Comparison of ENCODE assay signal across 1 cellular context in the genomic region with DNA sequence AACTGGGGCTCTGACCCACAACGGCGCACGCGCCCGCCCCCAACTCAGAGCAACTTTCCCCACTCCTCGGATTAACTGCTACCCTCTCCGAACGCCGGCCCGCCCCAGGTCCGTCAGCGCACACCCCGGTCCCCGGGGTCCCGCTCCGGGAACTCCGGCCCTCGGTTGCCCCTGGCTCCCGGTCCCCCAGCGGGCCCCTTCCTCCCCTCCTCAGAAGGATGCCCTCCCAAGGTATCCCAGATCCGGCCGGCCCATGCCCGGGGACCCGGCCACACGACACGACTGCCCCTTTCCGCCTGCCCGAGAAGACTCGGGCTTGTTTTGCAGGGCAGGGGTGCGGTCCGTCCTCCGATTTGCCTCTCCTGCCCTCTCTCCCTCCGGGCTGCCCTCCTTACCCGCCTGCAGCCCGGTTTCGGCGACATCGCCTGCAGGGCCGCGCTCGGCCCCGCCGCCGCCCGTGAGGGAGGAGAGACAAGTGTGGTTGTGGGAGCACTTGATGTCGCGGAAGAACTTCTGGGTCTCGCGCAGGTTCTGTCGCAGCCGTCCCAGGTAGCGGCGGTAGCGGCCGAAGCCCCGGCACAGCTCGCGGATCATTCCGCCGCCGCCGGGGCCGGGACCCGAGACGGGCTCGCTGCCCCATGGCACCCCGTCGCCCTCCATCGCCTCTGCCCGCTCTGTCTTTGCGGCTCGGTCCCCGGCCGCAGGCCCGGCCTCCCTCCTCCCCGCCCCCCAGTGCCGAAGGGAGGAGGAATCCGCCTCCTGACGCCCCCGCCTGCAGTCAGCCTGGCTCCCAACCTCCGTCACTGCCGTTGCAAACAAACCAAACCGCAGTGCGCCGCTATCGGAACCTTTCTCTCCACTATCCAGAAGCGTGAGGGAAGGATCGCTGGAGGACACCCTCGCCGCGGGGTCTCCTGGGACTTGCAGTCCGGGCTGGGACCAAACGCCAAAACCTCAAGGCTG.
TF ChIP-seq lines count a peak whose summit lies in the region.

A gene with protein sequence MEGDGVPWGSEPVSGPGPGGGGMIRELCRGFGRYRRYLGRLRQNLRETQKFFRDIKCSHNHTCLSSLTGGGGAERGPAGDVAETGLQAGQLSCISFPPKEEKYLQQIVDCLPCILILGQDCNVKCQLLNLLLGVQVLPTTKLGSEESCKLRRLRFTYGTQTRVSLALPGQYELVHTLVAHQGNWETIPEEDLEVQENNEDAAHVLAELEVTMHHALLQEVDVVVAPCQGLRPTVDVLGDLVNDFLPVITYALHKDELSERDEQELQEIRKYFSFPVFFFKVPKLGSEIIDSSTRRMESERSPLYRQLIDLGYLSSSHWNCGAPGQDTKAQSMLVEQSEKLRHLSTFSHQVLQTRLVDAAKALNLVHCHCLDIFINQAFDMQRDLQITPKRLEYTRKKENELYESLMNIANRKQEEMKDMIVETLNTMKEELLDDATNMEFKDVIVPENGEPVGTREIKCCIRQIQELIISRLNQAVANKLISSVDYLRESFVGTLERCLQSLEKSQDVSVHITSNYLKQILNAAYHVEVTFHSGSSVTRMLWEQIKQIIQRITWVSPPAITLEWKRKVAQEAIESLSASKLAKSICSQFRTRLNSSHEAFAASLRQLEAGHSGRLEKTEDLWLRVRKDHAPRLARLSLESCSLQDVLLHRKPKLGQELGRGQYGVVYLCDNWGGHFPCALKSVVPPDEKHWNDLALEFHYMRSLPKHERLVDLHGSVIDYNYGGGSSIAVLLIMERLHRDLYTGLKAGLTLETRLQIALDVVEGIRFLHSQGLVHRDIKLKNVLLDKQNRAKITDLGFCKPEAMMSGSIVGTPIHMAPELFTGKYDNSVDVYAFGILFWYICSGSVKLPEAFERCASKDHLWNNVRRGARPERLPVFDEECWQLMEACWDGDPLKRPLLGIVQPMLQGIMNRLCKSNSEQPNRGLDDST (minus strand): TSS at position 827 of the 963 bp plus-strand sequence. CDS start 167 bp downstream, at position 660.

TF ChIP-seq in GM12878, 131 proteins besides CTCF, POLR2A, EP300 and RAD21 (continued from another document and continues in another):
- TF ChIP-seq, protein P1, sequence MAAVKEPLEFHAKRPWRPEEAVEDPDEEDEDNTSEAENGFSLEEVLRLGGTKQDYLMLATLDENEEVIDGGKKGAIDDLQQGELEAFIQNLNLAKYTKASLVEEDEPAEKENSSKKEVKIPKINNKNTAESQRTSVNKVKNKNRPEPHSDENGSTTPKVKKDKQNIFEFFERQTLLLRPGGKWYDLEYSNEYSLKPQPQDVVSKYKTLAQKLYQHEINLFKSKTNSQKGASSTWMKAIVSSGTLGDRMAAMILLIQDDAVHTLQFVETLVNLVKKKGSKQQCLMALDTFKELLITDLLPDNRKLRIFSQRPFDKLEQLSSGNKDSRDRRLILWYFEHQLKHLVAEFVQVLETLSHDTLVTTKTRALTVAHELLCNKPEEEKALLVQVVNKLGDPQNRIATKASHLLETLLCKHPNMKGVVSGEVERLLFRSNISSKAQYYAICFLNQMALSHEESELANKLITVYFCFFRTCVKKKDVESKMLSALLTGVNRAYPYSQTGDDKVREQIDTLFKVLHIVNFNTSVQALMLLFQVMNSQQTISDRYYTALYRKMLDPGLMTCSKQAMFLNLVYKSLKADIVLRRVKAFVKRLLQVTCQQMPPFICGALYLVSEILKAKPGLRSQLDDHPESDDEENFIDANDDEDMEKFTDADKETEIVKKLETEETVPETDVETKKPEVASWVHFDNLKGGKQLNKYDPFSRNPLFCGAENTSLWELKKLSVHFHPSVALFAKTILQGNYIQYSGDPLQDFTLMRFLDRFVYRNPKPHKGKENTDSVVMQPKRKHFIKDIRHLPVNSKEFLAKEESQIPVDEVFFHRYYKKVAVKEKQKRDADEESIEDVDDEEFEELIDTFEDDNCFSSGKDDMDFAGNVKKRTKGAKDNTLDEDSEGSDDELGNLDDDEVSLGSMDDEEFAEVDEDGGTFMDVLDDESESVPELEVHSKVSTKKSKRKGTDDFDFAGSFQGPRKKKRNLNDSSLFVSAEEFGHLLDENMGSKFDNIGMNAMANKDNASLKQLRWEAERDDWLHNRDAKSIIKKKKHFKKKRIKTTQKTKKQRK (IDR thresholded peaks at IDR 0.05; ENCODE audit: low read depth, low read length) = no peak
- TF ChIP-seq TCF12 (IDR thresholded peaks at IDR 0.05; ENCODE audit: low read depth, low read length) (peak; percentile 73; the same call in 1 of the 2 replicates), CEBPB (IDR thresholded peaks at IDR 0.05; ENCODE audit: borderline replicate concordance in 1 of 2, low read depth in 2 of 2, low read length in 2 of 2) (no peak), HCFC1 (IDR thresholded peaks at IDR 0.05; ENCODE audit: low read length) (peak; percentile 99), POU2F2 (IDR thresholded peaks at IDR 0.05; ENCODE audit: borderline replicate concordance, low read depth, low read length) (peak; percentile 83; the same call in 2 of the 3 replicates), NR2C1 (IDR thresholded peaks at IDR 0.05) (peak; percentile 72), ZNF207 (IDR thresholded peaks at IDR 0.05; ENCODE audit: borderline replicate concordance) (peak; percentile 88), BACH1 (IDR thresholded peaks at IDR 0.05; ENCODE audit: borderline replicate concordance) (peak; percentile 95), EED (IDR thresholded peaks at IDR 0.05; ENCODE audit: low read depth) (peak; percentile 8; the same call in 1 of the 2 replicates), MXI1 (IDR thresholded peaks at IDR 0.05; ENCODE audit: low read depth, low read length) (peak; percentile 46), EGR1 (IDR thresholded peaks at IDR 0.05; ENCODE audit: borderline replicate concordance in 1 of 2, low read depth in 2 of 2, low read length in 2 of 2) (peak; percentile 50 to 98), BRCA1 (IDR thresholded peaks at IDR 0.05; ENCODE audit: low read depth, low read length) (no peak), RBBP5 (conservative IDR thresholded peaks at IDR 0.05) (no peak), STAT1 (conservative IDR thresholded peaks at IDR 0.05) (no peak; the same call in 1 of the 2 replicates), IKZF2 (IDR thresholded peaks at IDR 0.05) (peak; percentile 68 to 92), PAX8 (IDR thresholded peaks at IDR 0.05) (no peak), IRF4 (IDR thresholded peaks at IDR 0.05; ENCODE audit: low read depth, low read length) (peak; percentile 59; the same call in 1 of the 2 replicates), JUND (IDR thresholded peaks at IDR 0.05; ENCODE audit: low read depth, low read length) (no peak), NFXL1 (IDR thresholded peaks at IDR 0.05; ENCODE audit: borderline replicate concordance) (no peak), SIN3A (IDR thresholded peaks at IDR 0.05; ENCODE audit: low read depth, low read length) (peak; percentile 79)
- TF ChIP-seq, protein P2, sequence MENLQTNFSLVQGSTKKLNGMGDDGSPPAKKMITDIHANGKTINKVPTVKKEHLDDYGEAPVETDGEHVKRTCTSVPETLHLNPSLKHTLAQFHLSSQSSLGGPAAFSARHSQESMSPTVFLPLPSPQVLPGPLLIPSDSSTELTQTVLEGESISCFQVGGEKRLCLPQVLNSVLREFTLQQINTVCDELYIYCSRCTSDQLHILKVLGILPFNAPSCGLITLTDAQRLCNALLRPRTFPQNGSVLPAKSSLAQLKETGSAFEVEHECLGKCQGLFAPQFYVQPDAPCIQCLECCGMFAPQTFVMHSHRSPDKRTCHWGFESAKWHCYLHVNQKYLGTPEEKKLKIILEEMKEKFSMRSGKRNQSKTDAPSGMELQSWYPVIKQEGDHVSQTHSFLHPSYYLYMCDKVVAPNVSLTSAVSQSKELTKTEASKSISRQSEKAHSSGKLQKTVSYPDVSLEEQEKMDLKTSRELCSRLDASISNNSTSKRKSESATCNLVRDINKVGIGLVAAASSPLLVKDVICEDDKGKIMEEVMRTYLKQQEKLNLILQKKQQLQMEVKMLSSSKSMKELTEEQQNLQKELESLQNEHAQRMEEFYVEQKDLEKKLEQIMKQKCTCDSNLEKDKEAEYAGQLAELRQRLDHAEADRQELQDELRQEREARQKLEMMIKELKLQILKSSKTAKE (IDR thresholded peaks at IDR 0.05; ENCODE audit: low read depth, poor library complexity, severe bottlenecking) = peak; percentile 64
- TF ChIP-seq, protein P3, sequence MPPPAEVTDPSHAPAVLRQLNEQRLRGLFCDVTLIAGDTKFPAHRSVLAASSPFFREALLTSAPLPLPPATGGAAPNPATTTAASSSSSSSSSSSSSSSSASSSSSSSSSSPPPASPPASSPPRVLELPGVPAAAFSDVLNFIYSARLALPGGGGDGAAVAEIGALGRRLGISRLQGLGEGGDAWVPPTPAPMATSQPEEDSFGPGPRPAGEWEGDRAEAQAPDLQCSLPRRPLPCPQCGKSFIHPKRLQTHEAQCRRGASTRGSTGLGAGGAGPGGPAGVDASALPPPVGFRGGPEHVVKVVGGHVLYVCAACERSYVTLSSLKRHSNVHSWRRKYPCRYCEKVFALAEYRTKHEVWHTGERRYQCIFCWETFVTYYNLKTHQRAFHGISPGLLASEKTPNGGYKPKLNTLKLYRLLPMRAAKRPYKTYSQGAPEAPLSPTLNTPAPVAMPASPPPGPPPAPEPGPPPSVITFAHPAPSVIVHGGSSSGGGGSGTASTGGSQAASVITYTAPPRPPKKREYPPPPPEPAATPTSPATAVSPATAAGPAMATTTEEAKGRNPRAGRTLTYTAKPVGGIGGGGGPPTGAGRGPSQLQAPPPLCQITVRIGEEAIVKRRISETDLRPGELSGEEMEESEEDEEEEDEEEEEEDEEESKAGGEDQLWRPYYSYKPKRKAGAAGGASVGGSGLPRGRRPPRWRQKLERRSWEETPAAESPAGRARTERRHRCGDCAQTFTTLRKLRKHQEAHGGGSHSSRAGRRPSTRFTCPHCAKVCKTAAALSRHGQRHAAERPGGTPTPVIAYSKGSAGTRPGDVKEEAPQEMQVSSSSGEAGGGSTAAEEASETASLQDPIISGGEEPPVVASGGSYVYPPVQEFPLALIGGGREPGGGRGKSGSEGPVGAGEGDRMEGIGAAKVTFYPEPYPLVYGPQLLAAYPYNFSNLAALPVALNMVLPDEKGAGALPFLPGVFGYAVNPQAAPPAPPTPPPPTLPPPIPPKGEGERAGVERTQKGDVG (CRISPR knock-in tag; IDR thresholded peaks at IDR 0.05) = no peak
- TF ChIP-seq, protein P4, sequence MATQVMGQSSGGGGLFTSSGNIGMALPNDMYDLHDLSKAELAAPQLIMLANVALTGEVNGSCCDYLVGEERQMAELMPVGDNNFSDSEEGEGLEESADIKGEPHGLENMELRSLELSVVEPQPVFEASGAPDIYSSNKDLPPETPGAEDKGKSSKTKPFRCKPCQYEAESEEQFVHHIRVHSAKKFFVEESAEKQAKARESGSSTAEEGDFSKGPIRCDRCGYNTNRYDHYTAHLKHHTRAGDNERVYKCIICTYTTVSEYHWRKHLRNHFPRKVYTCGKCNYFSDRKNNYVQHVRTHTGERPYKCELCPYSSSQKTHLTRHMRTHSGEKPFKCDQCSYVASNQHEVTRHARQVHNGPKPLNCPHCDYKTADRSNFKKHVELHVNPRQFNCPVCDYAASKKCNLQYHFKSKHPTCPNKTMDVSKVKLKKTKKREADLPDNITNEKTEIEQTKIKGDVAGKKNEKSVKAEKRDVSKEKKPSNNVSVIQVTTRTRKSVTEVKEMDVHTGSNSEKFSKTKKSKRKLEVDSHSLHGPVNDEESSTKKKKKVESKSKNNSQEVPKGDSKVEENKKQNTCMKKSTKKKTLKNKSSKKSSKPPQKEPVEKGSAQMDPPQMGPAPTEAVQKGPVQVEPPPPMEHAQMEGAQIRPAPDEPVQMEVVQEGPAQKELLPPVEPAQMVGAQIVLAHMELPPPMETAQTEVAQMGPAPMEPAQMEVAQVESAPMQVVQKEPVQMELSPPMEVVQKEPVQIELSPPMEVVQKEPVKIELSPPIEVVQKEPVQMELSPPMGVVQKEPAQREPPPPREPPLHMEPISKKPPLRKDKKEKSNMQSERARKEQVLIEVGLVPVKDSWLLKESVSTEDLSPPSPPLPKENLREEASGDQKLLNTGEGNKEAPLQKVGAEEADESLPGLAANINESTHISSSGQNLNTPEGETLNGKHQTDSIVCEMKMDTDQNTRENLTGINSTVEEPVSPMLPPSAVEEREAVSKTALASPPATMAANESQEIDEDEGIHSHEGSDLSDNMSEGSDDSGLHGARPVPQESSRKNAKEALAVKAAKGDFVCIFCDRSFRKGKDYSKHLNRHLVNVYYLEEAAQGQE (IDR thresholded peaks at IDR 0.05; ENCODE audit: low read depth, low read length) = 0 out of 2 replicates have a peak, but pooled peaks have one; percentile 28
- TF ChIP-seq, protein P5, sequence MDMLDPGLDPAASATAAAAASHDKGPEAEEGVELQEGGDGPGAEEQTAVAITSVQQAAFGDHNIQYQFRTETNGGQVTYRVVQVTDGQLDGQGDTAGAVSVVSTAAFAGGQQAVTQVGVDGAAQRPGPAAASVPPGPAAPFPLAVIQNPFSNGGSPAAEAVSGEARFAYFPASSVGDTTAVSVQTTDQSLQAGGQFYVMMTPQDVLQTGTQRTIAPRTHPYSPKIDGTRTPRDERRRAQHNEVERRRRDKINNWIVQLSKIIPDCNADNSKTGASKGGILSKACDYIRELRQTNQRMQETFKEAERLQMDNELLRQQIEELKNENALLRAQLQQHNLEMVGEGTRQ (IDR thresholded peaks at IDR 0.05; ENCODE audit: borderline replicate concordance, low read depth, low read length) = no peak
- TF ChIP-seq, protein P6, sequence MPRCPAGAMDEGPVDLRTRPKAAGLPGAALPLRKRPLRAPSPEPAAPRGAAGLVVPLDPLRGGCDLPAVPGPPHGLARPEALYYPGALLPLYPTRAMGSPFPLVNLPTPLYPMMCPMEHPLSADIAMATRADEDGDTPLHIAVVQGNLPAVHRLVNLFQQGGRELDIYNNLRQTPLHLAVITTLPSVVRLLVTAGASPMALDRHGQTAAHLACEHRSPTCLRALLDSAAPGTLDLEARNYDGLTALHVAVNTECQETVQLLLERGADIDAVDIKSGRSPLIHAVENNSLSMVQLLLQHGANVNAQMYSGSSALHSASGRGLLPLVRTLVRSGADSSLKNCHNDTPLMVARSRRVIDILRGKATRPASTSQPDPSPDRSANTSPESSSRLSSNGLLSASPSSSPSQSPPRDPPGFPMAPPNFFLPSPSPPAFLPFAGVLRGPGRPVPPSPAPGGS (IDR thresholded peaks at IDR 0.05; ENCODE audit: borderline replicate concordance, insufficient read depth, low read depth, low read length, poor library complexity, severe bottlenecking) = peak; percentile 58
- TF ChIP-seq, protein P7, sequence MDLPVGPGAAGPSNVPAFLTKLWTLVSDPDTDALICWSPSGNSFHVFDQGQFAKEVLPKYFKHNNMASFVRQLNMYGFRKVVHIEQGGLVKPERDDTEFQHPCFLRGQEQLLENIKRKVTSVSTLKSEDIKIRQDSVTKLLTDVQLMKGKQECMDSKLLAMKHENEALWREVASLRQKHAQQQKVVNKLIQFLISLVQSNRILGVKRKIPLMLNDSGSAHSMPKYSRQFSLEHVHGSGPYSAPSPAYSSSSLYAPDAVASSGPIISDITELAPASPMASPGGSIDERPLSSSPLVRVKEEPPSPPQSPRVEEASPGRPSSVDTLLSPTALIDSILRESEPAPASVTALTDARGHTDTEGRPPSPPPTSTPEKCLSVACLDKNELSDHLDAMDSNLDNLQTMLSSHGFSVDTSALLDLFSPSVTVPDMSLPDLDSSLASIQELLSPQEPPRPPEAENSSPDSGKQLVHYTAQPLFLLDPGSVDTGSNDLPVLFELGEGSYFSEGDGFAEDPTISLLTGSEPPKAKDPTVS (IDR thresholded peaks at IDR 0.05; ENCODE audit: low read depth, low read length) = no peak
- TF ChIP-seq, protein P8, sequence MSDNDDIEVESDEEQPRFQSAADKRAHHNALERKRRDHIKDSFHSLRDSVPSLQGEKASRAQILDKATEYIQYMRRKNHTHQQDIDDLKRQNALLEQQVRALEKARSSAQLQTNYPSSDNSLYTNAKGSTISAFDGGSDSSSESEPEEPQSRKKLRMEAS (IDR thresholded peaks at IDR 0.05; ENCODE audit: low read depth, low read length) = no peak
- TF ChIP-seq, protein P9, sequence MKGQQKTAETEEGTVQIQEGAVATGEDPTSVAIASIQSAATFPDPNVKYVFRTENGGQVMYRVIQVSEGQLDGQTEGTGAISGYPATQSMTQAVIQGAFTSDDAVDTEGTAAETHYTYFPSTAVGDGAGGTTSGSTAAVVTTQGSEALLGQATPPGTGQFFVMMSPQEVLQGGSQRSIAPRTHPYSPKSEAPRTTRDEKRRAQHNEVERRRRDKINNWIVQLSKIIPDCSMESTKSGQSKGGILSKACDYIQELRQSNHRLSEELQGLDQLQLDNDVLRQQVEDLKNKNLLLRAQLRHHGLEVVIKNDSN (IDR thresholded peaks at IDR 0.05; ENCODE audit: borderline replicate concordance, extremely low read length, insufficient read depth, low read depth, low read length) = no peak
